1 cellular context compared by ENCODE assay signal in the genomic region with DNA sequence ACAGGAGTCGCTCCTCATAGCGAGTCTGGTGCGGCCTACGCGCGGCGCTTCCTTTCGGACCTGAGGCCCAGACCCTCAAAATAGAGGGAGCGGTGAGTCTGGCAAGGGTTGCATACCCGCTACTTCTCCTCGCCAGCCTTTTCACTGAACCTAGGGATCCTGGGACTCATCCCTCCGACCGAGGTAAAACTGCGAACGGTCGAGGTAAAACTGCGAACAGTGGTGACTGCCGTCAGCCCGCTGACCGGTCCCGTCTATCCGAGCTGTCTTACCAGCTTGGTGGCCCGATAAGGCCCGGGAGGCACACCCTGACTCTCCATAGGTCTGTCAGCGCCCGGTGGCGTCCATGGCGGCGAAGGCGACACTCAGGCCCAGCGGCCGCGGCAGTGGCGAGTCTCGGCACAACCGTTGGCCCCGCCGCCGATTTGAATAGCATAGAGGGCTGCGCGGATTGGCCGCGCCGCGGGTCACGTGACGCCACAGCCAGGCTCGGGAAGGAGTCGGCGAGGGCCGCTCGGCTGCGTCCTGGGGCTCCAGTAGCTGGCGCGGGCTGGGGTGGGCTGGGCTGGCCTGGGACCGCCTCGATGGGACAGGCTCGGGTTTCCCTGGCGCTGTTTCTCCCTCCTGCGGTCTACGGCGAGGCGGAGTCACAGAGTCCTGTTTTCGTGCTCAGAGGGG.
TF ChIP-seq lines count a peak whose summit lies in the region.

A gene with protein sequence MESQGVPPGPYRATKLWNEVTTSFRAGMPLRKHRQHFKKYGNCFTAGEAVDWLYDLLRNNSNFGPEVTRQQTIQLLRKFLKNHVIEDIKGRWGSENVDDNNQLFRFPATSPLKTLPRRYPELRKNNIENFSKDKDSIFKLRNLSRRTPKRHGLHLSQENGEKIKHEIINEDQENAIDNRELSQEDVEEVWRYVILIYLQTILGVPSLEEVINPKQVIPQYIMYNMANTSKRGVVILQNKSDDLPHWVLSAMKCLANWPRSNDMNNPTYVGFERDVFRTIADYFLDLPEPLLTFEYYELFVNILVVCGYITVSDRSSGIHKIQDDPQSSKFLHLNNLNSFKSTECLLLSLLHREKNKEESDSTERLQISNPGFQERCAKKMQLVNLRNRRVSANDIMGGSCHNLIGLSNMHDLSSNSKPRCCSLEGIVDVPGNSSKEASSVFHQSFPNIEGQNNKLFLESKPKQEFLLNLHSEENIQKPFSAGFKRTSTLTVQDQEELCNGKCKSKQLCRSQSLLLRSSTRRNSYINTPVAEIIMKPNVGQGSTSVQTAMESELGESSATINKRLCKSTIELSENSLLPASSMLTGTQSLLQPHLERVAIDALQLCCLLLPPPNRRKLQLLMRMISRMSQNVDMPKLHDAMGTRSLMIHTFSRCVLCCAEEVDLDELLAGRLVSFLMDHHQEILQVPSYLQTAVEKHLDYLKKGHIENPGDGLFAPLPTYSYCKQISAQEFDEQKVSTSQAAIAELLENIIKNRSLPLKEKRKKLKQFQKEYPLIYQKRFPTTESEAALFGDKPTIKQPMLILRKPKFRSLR (minus strand): TSS at position 403 of the 678 bp plus-strand sequence. CDS start 83 bp downstream, at position 320.

TF ChIP-seq in HepG2, 621 proteins besides CTCF, POLR2A, EP300 and RAD21 (continued from another document and continues in another):
- TF ChIP-seq, protein P1, sequence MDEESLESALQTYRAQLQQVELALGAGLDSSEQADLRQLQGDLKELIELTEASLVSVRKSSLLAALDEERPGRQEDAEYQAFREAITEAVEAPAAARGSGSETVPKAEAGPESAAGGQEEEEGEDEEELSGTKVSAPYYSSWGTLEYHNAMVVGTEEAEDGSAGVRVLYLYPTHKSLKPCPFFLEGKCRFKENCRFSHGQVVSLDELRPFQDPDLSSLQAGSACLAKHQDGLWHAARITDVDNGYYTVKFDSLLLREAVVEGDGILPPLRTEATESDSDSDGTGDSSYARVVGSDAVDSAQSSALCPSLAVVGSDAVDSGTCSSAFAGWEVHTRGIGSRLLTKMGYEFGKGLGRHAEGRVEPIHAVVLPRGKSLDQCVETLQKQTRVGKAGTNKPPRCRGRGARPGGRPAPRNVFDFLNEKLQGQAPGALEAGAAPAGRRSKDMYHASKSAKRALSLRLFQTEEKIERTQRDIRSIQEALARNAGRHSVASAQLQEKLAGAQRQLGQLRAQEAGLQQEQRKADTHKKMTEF (CRISPR knock-in tag; IDR thresholded peaks at IDR 0.05) = peak; percentile 50; the same call in 1 of the 2 replicates
- TF ChIP-seq XBP1 (CRISPR knock-in tag; IDR thresholded peaks at IDR 0.05) (no peak), ATF7 (IDR thresholded peaks at IDR 0.05) (no peak), ATF7 (CRISPR knock-in tag; IDR thresholded peaks at IDR 0.05) (0 out of 2 replicates have a peak, but pooled peaks have one; percentile 36), ISL2 (CRISPR knock-in tag; IDR thresholded peaks at IDR 0.05) (no peak), ZNF775 (CRISPR knock-in tag; IDR thresholded peaks at IDR 0.05; ENCODE audit: borderline replicate concordance) (no peak), RORA (CRISPR knock-in tag; IDR thresholded peaks at IDR 0.05) (no peak; the same call in 1 of the 2 replicates), MXD4 (CRISPR knock-in tag; IDR thresholded peaks at IDR 0.05) (peak; percentile 79), DMAP1 (CRISPR knock-in tag; IDR thresholded peaks at IDR 0.05) (peak; percentile 81; the same call in 1 of the 2 replicates), ZNF737 (CRISPR knock-in tag; IDR thresholded peaks at IDR 0.05; ENCODE audit: borderline replicate concordance) (no peak), ZNF124 (CRISPR knock-in tag; IDR thresholded peaks at IDR 0.05) (0 out of 2 replicates have a peak, but pooled peaks have one; percentile 41), KLF16 (CRISPR knock-in tag; IDR thresholded peaks at IDR 0.05) (0 out of 4 replicates have a peak, but pooled peaks of 1 of the 2 experiments have one; percentile 46), KDM5B (CRISPR knock-in tag; IDR thresholded peaks at IDR 0.05; ENCODE audit: borderline replicate concordance) (peak; percentile 71; the same call in 1 of the 2 replicates), ZSCAN12 (CRISPR knock-in tag; IDR thresholded peaks at IDR 0.05) (no peak), SRY (CRISPR knock-in tag; IDR thresholded peaks at IDR 0.05) (peak; percentile 78), SRSF9 (IDR thresholded peaks at IDR 0.05; ENCODE audit: borderline replicate concordance, insufficient read depth, low read depth, low read length, poor library complexity, severe bottlenecking) (no peak), ZNF12 (CRISPR knock-in tag; IDR thresholded peaks at IDR 0.05) (0 out of 2 replicates have a peak, but pooled peaks have one; percentile 34), ZNF317 (CRISPR knock-in tag; IDR thresholded peaks at IDR 0.05) (peak; percentile 35; the same call in 1 of the 2 replicates), ZNF33B (CRISPR knock-in tag; IDR thresholded peaks at IDR 0.05) (no peak), RELA (CRISPR knock-in tag; IDR thresholded peaks at IDR 0.05) (no peak), ZNF557 (CRISPR knock-in tag; IDR thresholded peaks at IDR 0.05) (no peak), SKI (IDR thresholded peaks at IDR 0.05; ENCODE audit: partially characterized antibody) (peak; percentile 83), XRCC5 (optimal IDR thresholded peaks at IDR 0.05; ENCODE audit: low read length) (no peak), ZNF605 (CRISPR knock-in tag; IDR thresholded peaks at IDR 0.05) (no peak), ZNF383 (CRISPR knock-in tag; IDR thresholded peaks at IDR 0.05; ENCODE audit: borderline replicate concordance) (no peak), ZNF121 (CRISPR knock-in tag; IDR thresholded peaks at IDR 0.05) (no peak), ZNF251 (CRISPR knock-in tag; IDR thresholded peaks at IDR 0.05) (no peak), KAT7 (CRISPR knock-in tag; IDR thresholded peaks at IDR 0.05; ENCODE audit: borderline replicate concordance) (no peak)
- TF ChIP-seq, protein P2, sequence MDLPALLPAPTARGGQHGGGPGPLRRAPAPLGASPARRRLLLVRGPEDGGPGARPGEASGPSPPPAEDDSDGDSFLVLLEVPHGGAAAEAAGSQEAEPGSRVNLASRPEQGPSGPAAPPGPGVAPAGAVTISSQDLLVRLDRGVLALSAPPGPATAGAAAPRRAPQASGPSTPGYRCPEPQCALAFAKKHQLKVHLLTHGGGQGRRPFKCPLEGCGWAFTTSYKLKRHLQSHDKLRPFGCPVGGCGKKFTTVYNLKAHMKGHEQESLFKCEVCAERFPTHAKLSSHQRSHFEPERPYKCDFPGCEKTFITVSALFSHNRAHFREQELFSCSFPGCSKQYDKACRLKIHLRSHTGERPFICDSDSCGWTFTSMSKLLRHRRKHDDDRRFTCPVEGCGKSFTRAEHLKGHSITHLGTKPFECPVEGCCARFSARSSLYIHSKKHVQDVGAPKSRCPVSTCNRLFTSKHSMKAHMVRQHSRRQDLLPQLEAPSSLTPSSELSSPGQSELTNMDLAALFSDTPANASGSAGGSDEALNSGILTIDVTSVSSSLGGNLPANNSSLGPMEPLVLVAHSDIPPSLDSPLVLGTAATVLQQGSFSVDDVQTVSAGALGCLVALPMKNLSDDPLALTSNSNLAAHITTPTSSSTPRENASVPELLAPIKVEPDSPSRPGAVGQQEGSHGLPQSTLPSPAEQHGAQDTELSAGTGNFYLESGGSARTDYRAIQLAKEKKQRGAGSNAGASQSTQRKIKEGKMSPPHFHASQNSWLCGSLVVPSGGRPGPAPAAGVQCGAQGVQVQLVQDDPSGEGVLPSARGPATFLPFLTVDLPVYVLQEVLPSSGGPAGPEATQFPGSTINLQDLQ (CRISPR knock-in tag; IDR thresholded peaks at IDR 0.05) = no peak
- TF ChIP-seq, protein P3, sequence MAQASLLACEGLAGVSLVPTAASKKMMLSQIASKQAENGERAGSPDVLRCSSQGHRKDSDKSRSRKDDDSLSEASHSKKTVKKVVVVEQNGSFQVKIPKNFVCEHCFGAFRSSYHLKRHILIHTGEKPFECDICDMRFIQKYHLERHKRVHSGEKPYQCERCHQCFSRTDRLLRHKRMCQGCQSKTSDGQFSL (CRISPR knock-in tag; IDR thresholded peaks at IDR 0.05) = no peak
- TF ChIP-seq, protein P4, sequence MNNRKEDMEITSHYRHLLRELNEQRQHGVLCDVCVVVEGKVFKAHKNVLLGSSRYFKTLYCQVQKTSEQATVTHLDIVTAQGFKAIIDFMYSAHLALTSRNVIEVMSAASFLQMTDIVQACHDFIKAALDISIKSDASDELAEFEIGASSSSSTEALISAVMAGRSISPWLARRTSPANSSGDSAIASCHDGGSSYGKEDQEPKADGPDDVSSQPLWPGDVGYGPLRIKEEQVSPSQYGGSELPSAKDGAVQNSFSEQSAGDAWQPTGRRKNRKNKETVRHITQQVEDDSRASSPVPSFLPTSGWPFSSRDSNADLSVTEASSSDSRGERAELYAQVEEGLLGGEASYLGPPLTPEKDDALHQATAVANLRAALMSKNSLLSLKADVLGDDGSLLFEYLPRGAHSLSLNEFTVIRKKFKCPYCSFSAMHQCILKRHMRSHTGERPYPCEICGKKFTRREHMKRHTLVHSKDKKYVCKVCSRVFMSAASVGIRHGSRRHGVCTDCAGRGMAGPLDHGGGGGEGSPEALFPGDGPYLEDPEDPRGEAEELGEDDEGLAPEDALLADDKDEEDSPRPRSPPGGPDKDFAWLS (CRISPR knock-in tag; IDR thresholded peaks at IDR 0.05; ENCODE audit: borderline replicate concordance) = no peak
- TF ChIP-seq, protein P5, sequence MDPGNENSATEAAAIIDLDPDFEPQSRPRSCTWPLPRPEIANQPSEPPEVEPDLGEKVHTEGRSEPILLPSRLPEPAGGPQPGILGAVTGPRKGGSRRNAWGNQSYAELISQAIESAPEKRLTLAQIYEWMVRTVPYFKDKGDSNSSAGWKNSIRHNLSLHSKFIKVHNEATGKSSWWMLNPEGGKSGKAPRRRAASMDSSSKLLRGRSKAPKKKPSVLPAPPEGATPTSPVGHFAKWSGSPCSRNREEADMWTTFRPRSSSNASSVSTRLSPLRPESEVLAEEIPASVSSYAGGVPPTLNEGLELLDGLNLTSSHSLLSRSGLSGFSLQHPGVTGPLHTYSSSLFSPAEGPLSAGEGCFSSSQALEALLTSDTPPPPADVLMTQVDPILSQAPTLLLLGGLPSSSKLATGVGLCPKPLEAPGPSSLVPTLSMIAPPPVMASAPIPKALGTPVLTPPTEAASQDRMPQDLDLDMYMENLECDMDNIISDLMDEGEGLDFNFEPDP (CRISPR knock-in tag; conservative IDR thresholded peaks at IDR 0.05) = no peak
- TF ChIP-seq, protein P6, sequence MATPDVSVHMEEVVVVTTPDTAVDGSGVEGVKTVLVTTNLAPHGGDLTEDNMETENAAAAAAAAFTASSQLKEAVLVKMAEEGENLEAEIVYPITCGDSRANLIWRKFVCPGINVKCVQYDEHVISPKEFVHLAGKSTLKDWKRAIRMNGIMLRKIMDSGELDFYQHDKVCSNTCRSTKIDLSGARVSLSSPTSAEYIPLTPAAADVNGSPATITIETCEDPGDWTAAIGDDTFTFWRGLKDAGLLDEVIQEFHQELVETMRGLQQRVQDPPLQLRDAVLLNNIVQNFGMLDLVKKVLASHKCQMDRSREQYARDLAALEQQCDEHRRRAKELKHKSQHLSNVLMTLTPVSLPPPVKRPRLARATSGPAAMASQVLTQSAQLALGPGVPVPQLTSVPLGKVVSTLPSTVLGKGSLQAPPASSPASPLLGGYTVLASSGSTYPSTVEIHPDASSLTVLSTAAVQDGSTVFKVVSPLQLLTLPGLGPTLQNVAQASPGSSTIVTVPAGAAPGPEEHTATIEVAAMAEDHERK (CRISPR knock-in tag; IDR thresholded peaks at IDR 0.05; ENCODE audit: low read depth) = no peak
- TF ChIP-seq, protein P7, sequence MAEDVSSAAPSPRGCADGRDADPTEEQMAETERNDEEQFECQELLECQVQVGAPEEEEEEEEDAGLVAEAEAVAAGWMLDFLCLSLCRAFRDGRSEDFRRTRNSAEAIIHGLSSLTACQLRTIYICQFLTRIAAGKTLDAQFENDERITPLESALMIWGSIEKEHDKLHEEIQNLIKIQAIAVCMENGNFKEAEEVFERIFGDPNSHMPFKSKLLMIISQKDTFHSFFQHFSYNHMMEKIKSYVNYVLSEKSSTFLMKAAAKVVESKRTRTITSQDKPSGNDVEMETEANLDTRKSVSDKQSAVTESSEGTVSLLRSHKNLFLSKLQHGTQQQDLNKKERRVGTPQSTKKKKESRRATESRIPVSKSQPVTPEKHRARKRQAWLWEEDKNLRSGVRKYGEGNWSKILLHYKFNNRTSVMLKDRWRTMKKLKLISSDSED (CRISPR knock-in tag; IDR thresholded peaks at IDR 0.05) = no peak
- TF ChIP-seq, protein P8, sequence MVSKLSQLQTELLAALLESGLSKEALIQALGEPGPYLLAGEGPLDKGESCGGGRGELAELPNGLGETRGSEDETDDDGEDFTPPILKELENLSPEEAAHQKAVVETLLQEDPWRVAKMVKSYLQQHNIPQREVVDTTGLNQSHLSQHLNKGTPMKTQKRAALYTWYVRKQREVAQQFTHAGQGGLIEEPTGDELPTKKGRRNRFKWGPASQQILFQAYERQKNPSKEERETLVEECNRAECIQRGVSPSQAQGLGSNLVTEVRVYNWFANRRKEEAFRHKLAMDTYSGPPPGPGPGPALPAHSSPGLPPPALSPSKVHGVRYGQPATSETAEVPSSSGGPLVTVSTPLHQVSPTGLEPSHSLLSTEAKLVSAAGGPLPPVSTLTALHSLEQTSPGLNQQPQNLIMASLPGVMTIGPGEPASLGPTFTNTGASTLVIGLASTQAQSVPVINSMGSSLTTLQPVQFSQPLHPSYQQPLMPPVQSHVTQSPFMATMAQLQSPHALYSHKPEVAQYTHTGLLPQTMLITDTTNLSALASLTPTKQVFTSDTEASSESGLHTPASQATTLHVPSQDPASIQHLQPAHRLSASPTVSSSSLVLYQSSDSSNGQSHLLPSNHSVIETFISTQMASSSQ (IDR thresholded peaks at IDR 0.05; ENCODE audit: low read depth) = no peak
- TF ChIP-seq, protein P8 (CRISPR knock-in tag; IDR thresholded peaks at IDR 0.05; ENCODE audit: borderline replicate concordance) = peak; percentile 61; the same call in 1 of the 2 replicates
